In genomic region chr9:70963554-70963953, GRCh38 we compare ENCODE assay signal across 30 cellular contexts.
"Had no signal": no experiment of that assay in that cellular context is flagged by ENCODE, and none has a peak within 500 bp of the region (broad histone marks: within the 10 kb centered on the region; RNA-seq: fewer than 3 reads in every experiment).

No MANE protein-coding gene starts in this region.

- H3K4me3 Mint-ChIP-seq: naive thymus-derived CD4-positive, alpha-beta T cell; natural killer cell; nephron; stimulated activated memory B cell treated with anti-CD40 and anti-IgM and Interleukin-4, amounts not matched to agents 10 μg/mL and 1 μg/mL and 100 μg/mL, for 72 hours; stimulated activated naive CD8-positive, alpha-beta T cell treated with anti-CD3 and anti-CD28 coated beads, Interleukin-15, amount 100 ng/mL, for 72 hours had no signal

- DNase-seq: naive thymus-derived CD4-positive, alpha-beta T cell; natural killer cell; nucleus accumbens; posterior cingulate gyrus; psoas muscle; right cardiac atrium; spleen; stimulated activated CD4-positive, alpha-beta T cell treated with anti-CD3 and anti-CD28 coated beads, Interleukin-12 subunit alpha, Interleukin-12 subunit beta, amount 100 ng/mL, for 4 hours; stimulated activated CD4-positive, alpha-beta T cell treated with anti-CD3 and anti-CD28 coated beads, Interleukin-1b, Interleukin-23, amount 100 ng/mL, for 48 hours; stimulated activated CD4-positive, alpha-beta T cell treated with anti-CD3 and anti-CD28 coated beads, Interleukin-4, amount 100 ng/mL, for 1 hour; stimulated activated CD4-positive, alpha-beta T cell treated with anti-CD3 and anti-CD28 coated beads, Interleukin-4, amount 100 ng/mL, for 4 hours; stimulated activated CD8-positive, alpha-beta memory T cell treated with anti-CD3 and anti-CD28 coated beads, Interleukin-4, amount 100 ng/mL, for 48 hours; stimulated activated naive CD4-positive, alpha-beta T cell; stimulated activated naive CD8-positive, alpha-beta T cell treated with anti-CD3 and anti-CD28 coated beads, Interleukin-15, amount 100 ng/mL, for 72 hours; stimulated activated naive CD8-positive, alpha-beta T cell treated with anti-CD3 and anti-CD28 coated beads, Interleukin-15, Interleukin-2, amounts not matched to agents 100 U/mL and 50 U/mL, for 24 hours; testis; tibial artery; transverse colon; upper lobe of left lung had no signal

- ATAC-seq: naive thymus-derived CD4-positive, alpha-beta T cell; natural killer cell; psoas muscle; right cardiac atrium; sciatic nerve; stimulated activated memory B cell treated with anti-CD40 and anti-IgM and Interleukin-4, amounts not matched to agents 10 μg/mL and 1 μg/mL and 100 μg/mL, for 72 hours; stimulated activated naive CD8-positive, alpha-beta T cell treated with anti-CD3 and anti-CD28 coated beads, Interleukin-15, amount 100 ng/mL, for 72 hours; stimulated activated naive CD8-positive, alpha-beta T cell treated with anti-CD3 and anti-CD28 coated beads, Interleukin-15, Interleukin-2, amounts not matched to agents 100 U/mL and 50 U/mL, for 24 hours had no signal

- H3K4me1 Mint-ChIP-seq: naive thymus-derived CD4-positive, alpha-beta T cell; natural killer cell; nephron; stimulated activated memory B cell treated with anti-CD40 and anti-IgM and Interleukin-4, amounts not matched to agents 10 μg/mL and 1 μg/mL and 100 μg/mL, for 72 hours; stimulated activated naive CD8-positive, alpha-beta T cell treated with anti-CD3 and anti-CD28 coated beads, Interleukin-15, amount 100 ng/mL, for 72 hours had no signal

- H3K27me3 ChIP-seq: neutrophil, spleen, suprapubic skin, testis, tibial artery, transverse colon, upper lobe of left lung, vagina had no signal

- H3K27ac ChIP-seq: neutrophil, parathyroid adenoma, psoas muscle, skin epidermis, spleen, suprapubic skin, testis, tibial artery, transverse colon, upper lobe of left lung, vagina had no signal

- H3K4me3 ChIP-seq: psoas muscle, skin epidermis, smooth muscle cell, spleen, suprapubic skin, testis, tibial artery, transverse colon, upper lobe of left lung, vagina had no signal

- FAIRE-seq: urothelium cell line had no signal

- H3K9me3 Mint-ChIP-seq: natural killer cell; nephron; stimulated activated memory B cell treated with anti-CD40 and anti-IgM and Interleukin-4, amounts not matched to agents 10 μg/mL and 1 μg/mL and 100 μg/mL, for 72 hours; stimulated activated naive CD8-positive, alpha-beta T cell treated with anti-CD3 and anti-CD28 coated beads, Interleukin-15, amount 100 ng/mL, for 72 hours had no signal

- H3K36me3 Mint-ChIP-seq: naive thymus-derived CD4-positive, alpha-beta T cell; natural killer cell; stimulated activated memory B cell treated with anti-CD40 and anti-IgM and Interleukin-4, amounts not matched to agents 10 μg/mL and 1 μg/mL and 100 μg/mL, for 72 hours had no signal

- H3K4me2 ChIP-seq: smooth muscle cell had no signal

- H3K9me3 ChIP-seq: neutrophil, psoas muscle, suprapubic skin, testis, tibial artery, transverse colon, vagina had no signal

- H3K36me3 ChIP-seq: neutrophil, spleen, suprapubic skin, tibial artery, transverse colon, upper lobe of left lung, vagina had no signal

- H3K27me3 Mint-ChIP-seq: progenitor cell of endocrine pancreas; stimulated activated memory B cell treated with anti-CD40 and anti-IgM and Interleukin-4, amounts not matched to agents 10 μg/mL and 1 μg/mL and 100 μg/mL, for 72 hours had no signal

- H3K79me2 ChIP-seq: parathyroid adenoma had no signal

- H3K4me1 ChIP-seq: parathyroid adenoma, psoas muscle, spleen, suprapubic skin, testis, transverse colon, upper lobe of left lung, vagina had no signal

- H2AFZ ChIP-seq: parathyroid adenoma had no signal

- H3K27ac Mint-ChIP-seq: naive thymus-derived CD4-positive, alpha-beta T cell; natural killer cell; nephron; progenitor cell of endocrine pancreas; stimulated activated memory B cell treated with anti-CD40 and anti-IgM and Interleukin-4, amounts not matched to agents 10 μg/mL and 1 μg/mL and 100 μg/mL, for 72 hours; stimulated activated naive CD8-positive, alpha-beta T cell treated with anti-CD3 and anti-CD28 coated beads, Interleukin-15, amount 100 ng/mL, for 72 hours had no signal

- H3K9ac ChIP-seq: parathyroid adenoma had no signal
